19 cellular contexts compared by ENCODE assay signal in genomic region chr11:7486731-7487130, GRCh38. TPM values are rescaled to one million over a fixed set of nuclear protein-coding genes. Genes with fewer than 3 reads are reported as not detected.
DNase-seq lines count a peak whose midpoint lies in the region; ATAC-seq and TF ChIP-seq lines count a peak whose summit lies in the region.
"Had no signal": no experiment of that assay in that cellular context is flagged by ENCODE, and none has a peak within 500 bp of the region (broad histone marks: within the 10 kb centered on the region; RNA-seq: fewer than 3 reads in every experiment).

No MANE protein-coding gene starts in this region.

- no peak for ATAC-seq in HG03354 (IDR thresholded peaks at IDR 0.05; ENCODE audit: poor library complexity, severe bottlenecking, unreplicated experiment)
- ATAC-seq: activated T-cell treated with anti-CD3 and anti-CD28 coated beads, Interleukin-2, amount 50 U/mL, for 72 hours; stimulated activated naive CD8-positive, alpha-beta T cell treated with anti-CD3 and anti-CD28 coated beads, Interleukin-15, Interleukin-2, amounts not matched to agents 100 U/mL and 50 U/mL, for 24 hours had no signal

- DNase-seq in SK-N-MC (ENCODE audit: low read depth, low spot score) (no peak), fibroblast of the conjunctiva (ENCODE audit: low read depth) (peak; percentile 32), type B pancreatic cell (ENCODE audit: extremely low spot score, unreplicated experiment) (no peak), SK-N-DZ (ENCODE audit: low spot score) (no peak)
- DNase-seq in activated T-cell treated with anti-CD3 and anti-CD28 coated beads, Interleukin-2, amount 50 U/mL, for 24 hours = no peak
- DNase-seq: activated T-cell treated with anti-CD3 and anti-CD28 coated beads, Interleukin-2, amount 50 U/mL, for 72 hours; dermis blood vessel endothelial cell; head of caudate nucleus; Karpas-422; mesendoderm; SHP77 treated with DMSO at 0.1 percent for 48 hours; stimulated activated naive CD8-positive, alpha-beta T cell treated with anti-CD3 and anti-CD28 coated beads, Interleukin-15, Interleukin-2, amounts not matched to agents 100 U/mL and 50 U/mL, for 24 hours had no signal

- H3K4me3 ChIP-seq in SK-N-MC = 0 out of 2 replicates have a peak overlapping the region, but pooled peaks have one; percentile 74

- peaks cover 13% of the 10 kb centered on the region for H3K36me3 Mint-ChIP-seq in nephron (ENCODE audit: low read depth)
- peaks cover 8% of the 10 kb centered on the region for H3K36me3 Mint-ChIP-seq in type B pancreatic cell
- no peaks in the 10 kb centered on the region for H3K36me3 Mint-ChIP-seq in activated T-cell treated with anti-CD3 and anti-CD28 coated beads, Interleukin-2, amount 50 U/mL, for 24 hours (ENCODE audit: low read depth)
- H3K36me3 Mint-ChIP-seq: activated naive CD4-positive, alpha-beta T cell treated with anti-CD3 and anti-CD28 coated beads, Interleukin-2, amount 50 U/mL, for 24 hours had no signal

- peaks cover 41% of the 10 kb centered on the region for H3K4me1 Mint-ChIP-seq in nephron
- peaks cover 18% of the 10 kb centered on the region for H3K4me1 Mint-ChIP-seq in type B pancreatic cell (ENCODE audit: unreplicated experiment)
- no peaks in the 10 kb centered on the region for H3K4me1 Mint-ChIP-seq in activated T-cell treated with anti-CD3 and anti-CD28 coated beads, Interleukin-2, amount 50 U/mL, for 24 hours (ENCODE audit: low read depth)
- H3K4me1 Mint-ChIP-seq: activated naive CD4-positive, alpha-beta T cell treated with anti-CD3 and anti-CD28 coated beads, Interleukin-2, amount 50 U/mL, for 24 hours; neural crest cell had no signal

- H3K4me3 Mint-ChIP-seq in nephron (peak overlapping the region; percentile 89 to 94 (median 90)), type B pancreatic cell (peak overlapping the region; percentile 68)
- H3K4me3 Mint-ChIP-seq in activated T-cell treated with anti-CD3 and anti-CD28 coated beads, Interleukin-2, amount 50 U/mL, for 24 hours = no peak overlapping the region
- H3K4me3 Mint-ChIP-seq: activated naive CD4-positive, alpha-beta T cell treated with anti-CD3 and anti-CD28 coated beads, Interleukin-2, amount 50 U/mL, for 24 hours; activated T-cell treated with anti-CD3 and anti-CD28 coated beads, Interleukin-2, amount 50 U/mL, for 72 hours; neural crest cell; T-helper 2 cell treated with Interferon-gamma antibody and Interleukin-4, amounts not matched to agents 5 μg/mL and 100 μg/mL, for 36 hours had no signal

- no peaks in the 10 kb centered on the region for H3K9me3 ChIP-seq in SK-N-MC (ENCODE audit: low read depth, low read length)

- H3K9me3 Mint-ChIP-seq in nephron (no peaks in the 10 kb centered on the region), type B pancreatic cell (peaks cover 5% of the 10 kb centered on the region)
- no peaks in the 10 kb centered on the region for H3K9me3 Mint-ChIP-seq in activated T-cell treated with anti-CD3 and anti-CD28 coated beads, Interleukin-2, amount 50 U/mL, for 24 hours
- H3K9me3 Mint-ChIP-seq: activated naive CD4-positive, alpha-beta T cell treated with anti-CD3 and anti-CD28 coated beads, Interleukin-2, amount 50 U/mL, for 24 hours; activated T-cell treated with anti-CD3 and anti-CD28 coated beads, Interleukin-2, amount 50 U/mL, for 72 hours; neural crest cell; T-helper 2 cell treated with Interferon-gamma antibody and Interleukin-4, amounts not matched to agents 5 μg/mL and 100 μg/mL, for 36 hours had no signal

- no peaks in the 10 kb centered on the region for H3K27me3 Mint-ChIP-seq in nephron (ENCODE audit: low read depth)
- no peaks in the 10 kb centered on the region for H3K27me3 Mint-ChIP-seq in type B pancreatic cell
- no peaks in the 10 kb centered on the region for H3K27me3 Mint-ChIP-seq in activated T-cell treated with anti-CD3 and anti-CD28 coated beads, Interleukin-2, amount 50 U/mL, for 24 hours
- H3K27me3 Mint-ChIP-seq: activated naive CD4-positive, alpha-beta T cell treated with anti-CD3 and anti-CD28 coated beads, Interleukin-2, amount 50 U/mL, for 24 hours had no signal

- H3K36me3 ChIP-seq in SK-N-MC (ENCODE audit: insufficient read depth, low read length) = no peaks in the 10 kb centered on the region

- TF ChIP-seq CTCF in nephron (IDR thresholded peaks at IDR 0.05; ENCODE audit: unreplicated experiment in 3 of 3) (no peak), type B pancreatic cell (conservative IDR thresholded peaks at IDR 0.05) (no peak)

- H3K27ac ChIP-seq in SK-N-MC = no peak overlapping the region

- H3K9ac ChIP-seq in SK-N-MC (ENCODE audit: insufficient read length) = no peak overlapping the region

- H3K27ac Mint-ChIP-seq in nephron = peak overlapping the region in 2 of 3 experiments; percentile 34 to 68
- no peak overlapping the region for H3K27ac Mint-ChIP-seq in type B pancreatic cell
- H3K27ac Mint-ChIP-seq in activated T-cell treated with anti-CD3 and anti-CD28 coated beads, Interleukin-2, amount 50 U/mL, for 24 hours = no peak overlapping the region
- H3K27ac Mint-ChIP-seq: activated naive CD4-positive, alpha-beta T cell treated with anti-CD3 and anti-CD28 coated beads, Interleukin-2, amount 50 U/mL, for 24 hours; activated T-cell treated with anti-CD3 and anti-CD28 coated beads, Interleukin-2, amount 50 U/mL, for 72 hours; T-helper 2 cell treated with Interferon-gamma antibody and Interleukin-4, amounts not matched to agents 5 μg/mL and 100 μg/mL, for 36 hours had no signal

RNA-seq across cellular contexts. Expression of gene OLFML1, which starts 1.4 kb away (rescaled TPM):
- 0.83 and 11.8 TPM in 2 replicates for total RNA-seq in type B pancreatic cell (ENCODE audit: low replicate concordance)
- polyA plus RNA-seq in SK-N-DZ (2014; cell fraction: cytosol; rRNA removed) = not detected in 2 replicates
- not detected in 2 replicates for polyA plus RNA-seq in SK-N-DZ (2014; cell fraction: nucleus; rRNA removed)
- total RNA-seq: activated T-cell treated with anti-CD3 and anti-CD28 coated beads, Interleukin-2, amount 50 U/mL, for 72 hours; dermis blood vessel endothelial cell; epithelial cell of proximal tubule; HT1080 had no signal

RNA-seq across cellular contexts. Expression of gene PPFIBP2, which starts 27.1 kb away (rescaled TPM):
- total RNA-seq in type B pancreatic cell (ENCODE audit: low replicate concordance) = 28.2 and 70.7 TPM in 2 replicates
- polyA plus RNA-seq in SK-N-DZ (2014; cell fraction: cytosol; rRNA removed) = 0.14 and 0.23 TPM in 2 replicates
- polyA plus RNA-seq in SK-N-DZ (2014; cell fraction: nucleus; rRNA removed) = not detected in 2 replicates

Comparison
In these comparisons a context has a peak if more than half of its experiments do, and no peak if none do; other contexts are left out.
1. H3K27ac Mint-ChIP-seq: peak in nephron (2 of 3); none in type B pancreatic cell (single experiment) and activated T-cell treated with anti-CD3 and anti-CD28 coated beads, Interleukin-2, amount 50 U/mL, for 24 hours (single experiment).